Comparison of ENCODE assay signal across 21 cellular contexts in genomic region chr19:1665565-1666047, GRCh38. TPM values are rescaled to one million over a fixed set of nuclear protein-coding genes. Genes with fewer than 3 reads are reported as not detected.
DNase-seq lines count a peak whose midpoint lies in the region; ATAC-seq and TF ChIP-seq lines count a peak whose summit lies in the region.
"Had no signal": no experiment of that assay in that cellular context is flagged by ENCODE, and none has a peak within 500 bp of the region (broad histone marks: within the 10 kb centered on the region; RNA-seq: fewer than 3 reads in every experiment).

No MANE protein-coding gene starts in this region.

- peaks cover 3 to 7% (median 5%) of the 10 kb centered on the region in 4 donors for H3K4me1 ChIP-seq in upper lobe of left lung
- H3K4me1 ChIP-seq: SJSA1 had no signal

- intact Hi-C loops in activated CD8-positive, alpha-beta T cell treated with anti-CD3 and anti-CD28 coated beads for 36 hours (cut with micrococcal nuclease), result no loop called here
- intact Hi-C loops in activated B cell treated with CpG ODN at 0.5 μM for 24 hours (cut with micrococcal nuclease), result loop anchor here (10.0 kb wide), 1 partner anchor 959 kb away; no protein-coding TSS in a partner anchor

- H3K36me3 ChIP-seq in upper lobe of left lung, result no peaks in the 10 kb centered on the region
- H3K36me3 ChIP-seq: SJSA1 had no signal

- H3K4me3 ChIP-seq in upper lobe of left lung, result no peak overlapping the region
- H3K4me3 ChIP-seq: SJSA1 had no signal

- H3K27ac Mint-ChIP-seq in activated CD8-positive, alpha-beta T cell treated with anti-CD3 and anti-CD28 coated beads for 36 hours, result no peak overlapping the region
- H3K27ac Mint-ChIP-seq in activated CD8-positive, alpha-beta T cell treated with anti-CD3 and anti-CD28 coated beads, Interleukin-2, amount 10 ng/mL, durations not matched to agents 7 days and 5 days, result no peak overlapping the region
- peak overlapping the region; percentile 79 for H3K27ac Mint-ChIP-seq in activated B cell treated with CpG ODN at 0.5 μM for 24 hours
- H3K27ac Mint-ChIP-seq: CD4-positive, alpha-beta T cell; nephron; stimulated activated effector memory CD8-positive, alpha-beta T cell treated with anti-CD3 and anti-CD28 coated beads, Interleukin-12 subunit alpha, Interleukin-12 subunit beta, amount 100 ng/mL, for 72 hours; T-helper 2 cell treated with Interferon-gamma antibody and Interleukin-4, amounts not matched to agents 5 μg/mL and 100 μg/mL, for 36 hours; type B pancreatic cell had no signal

- no peak for TF ChIP-seq POLR2A in upper lobe of left lung (IDR thresholded peaks at IDR 0.05)

- H3K4me3 Mint-ChIP-seq in activated CD8-positive, alpha-beta T cell treated with anti-CD3 and anti-CD28 coated beads for 36 hours, result no peak overlapping the region
- H3K4me3 Mint-ChIP-seq in activated CD8-positive, alpha-beta T cell treated with anti-CD3 and anti-CD28 coated beads, Interleukin-2, amount 10 ng/mL, durations not matched to agents 7 days and 5 days, result no peak overlapping the region
- H3K4me3 Mint-ChIP-seq in activated B cell treated with CpG ODN at 0.5 μM for 24 hours, result peak overlapping the region; percentile 55
- H3K4me3 Mint-ChIP-seq: CD4-positive, alpha-beta T cell; nephron; stimulated activated effector memory CD8-positive, alpha-beta T cell treated with anti-CD3 and anti-CD28 coated beads, Interleukin-12 subunit alpha, Interleukin-12 subunit beta, amount 100 ng/mL, for 72 hours; T-helper 2 cell treated with Interferon-gamma antibody and Interleukin-4, amounts not matched to agents 5 μg/mL and 100 μg/mL, for 36 hours; type B pancreatic cell had no signal

- H3K9me3 Mint-ChIP-seq in activated CD8-positive, alpha-beta T cell treated with anti-CD3 and anti-CD28 coated beads for 36 hours, result peaks cover 2% of the 10 kb centered on the region
- no peaks in the 10 kb centered on the region for H3K9me3 Mint-ChIP-seq in activated CD8-positive, alpha-beta T cell treated with anti-CD3 and anti-CD28 coated beads, Interleukin-2, amount 10 ng/mL, durations not matched to agents 7 days and 5 days (ENCODE audit: insufficient read depth)
- H3K9me3 Mint-ChIP-seq in activated B cell treated with CpG ODN at 0.5 μM for 24 hours, result no peaks in the 10 kb centered on the region
- H3K9me3 Mint-ChIP-seq: CD4-positive, alpha-beta T cell; nephron; stimulated activated effector memory CD8-positive, alpha-beta T cell treated with anti-CD3 and anti-CD28 coated beads, Interleukin-12 subunit alpha, Interleukin-12 subunit beta, amount 100 ng/mL, for 72 hours; T-helper 2 cell treated with Interferon-gamma antibody and Interleukin-4, amounts not matched to agents 5 μg/mL and 100 μg/mL, for 36 hours; type B pancreatic cell had no signal

- peaks cover 1 to 22% (median 19%) of the 10 kb centered on the region in 4 donors for H3K27me3 ChIP-seq in upper lobe of left lung

- no peak for TF ChIP-seq EP300 in upper lobe of left lung (IDR thresholded peaks at IDR 0.05)

- 57 to 65% methylated on average over 8 to 12 of the region's 12 CpGs for WGBS in upper lobe of left lung, 2 donors

- no peak for TF ChIP-seq CTCF in activated CD8-positive, alpha-beta T cell treated with anti-CD3 and anti-CD28 coated beads for 36 hours (IDR thresholded peaks at IDR 0.05)
- TF ChIP-seq CTCF in activated B cell treated with CpG ODN at 0.5 μM for 24 hours (IDR thresholded peaks at IDR 0.05) (no peak), upper lobe of left lung (IDR thresholded peaks at IDR 0.05) (no peak)

- ATAC-seq in activated CD8-positive, alpha-beta T cell treated with anti-CD3 and anti-CD28 coated beads for 36 hours, result peak; percentile 21
- no peak for ATAC-seq in activated CD8-positive, alpha-beta T cell treated with anti-CD3 and anti-CD28 coated beads, Interleukin-2, amount 10 ng/mL, durations not matched to agents 7 days and 5 days
- ATAC-seq in HG02798 (IDR thresholded peaks at IDR 0.05; ENCODE audit: poor library complexity, unreplicated experiment), result peak; percentile 28
- peak; percentile 9 for ATAC-seq in activated B cell treated with CpG ODN at 0.5 μM for 24 hours (ENCODE audit: low read depth)
- ATAC-seq in upper lobe of left lung (ENCODE audit: low FRiP score in 2 of 2), result peak; percentile 36 to 58
- ATAC-seq in GM18520 (IDR thresholded peaks at IDR 0.05; ENCODE audit: unreplicated experiment), result no peak
- ATAC-seq in HG03175 (IDR thresholded peaks at IDR 0.05; ENCODE audit: unreplicated experiment), result no peak
- ATAC-seq: stimulated activated effector memory CD8-positive, alpha-beta T cell treated with anti-CD3 and anti-CD28 coated beads, Interleukin-12 subunit alpha, Interleukin-12 subunit beta, amount 100 ng/mL, for 72 hours had no signal

- no peaks in the 10 kb centered on the region for H3K9me3 ChIP-seq in upper lobe of left lung
- H3K9me3 ChIP-seq: SJSA1 had no signal

- peaks cover 20% of the 10 kb centered on the region for H3K27me3 Mint-ChIP-seq in activated CD8-positive, alpha-beta T cell treated with anti-CD3 and anti-CD28 coated beads for 36 hours
- H3K27me3 Mint-ChIP-seq in activated CD8-positive, alpha-beta T cell treated with anti-CD3 and anti-CD28 coated beads, Interleukin-2, amount 10 ng/mL, durations not matched to agents 7 days and 5 days (ENCODE audit: low read depth), result peaks cover 25% of the 10 kb centered on the region
- no peaks in the 10 kb centered on the region for H3K27me3 Mint-ChIP-seq in activated B cell treated with CpG ODN at 0.5 μM for 24 hours

- DNase-seq in activated CD8-positive, alpha-beta T cell treated with anti-CD3 and anti-CD28 coated beads for 36 hours, result peak; percentile 37
- DNase-seq in activated CD8-positive, alpha-beta T cell treated with anti-CD3 and anti-CD28 coated beads, Interleukin-2, amount 10 ng/mL, durations not matched to agents 7 days and 5 days, result no peak
- DNase-seq in activated B cell treated with CpG ODN at 0.5 μM for 24 hours, result peak; percentile 35
- no peak for DNase-seq in upper lobe of left lung
- no peak for DNase-seq in activated CD8-positive, alpha-beta memory T cell treated with anti-CD3 and anti-CD28 coated beads for 24 hours
- DNase-seq: activated CD4-positive, CD25-positive, alpha-beta regulatory T cell treated with anti-CD3 and anti-CD28 coated beads, Interleukin-2, amount 50 U/mL, for 72 hours; activated effector memory CD4-positive, alpha-beta T cell treated with anti-CD3 and anti-CD28 coated beads, Interleukin-2, amount 50 U/mL, for 16 hours; amniotic stem cell; CD4-positive, alpha-beta T cell; cerebellar nuclear complex; islet precursor cell; NCI-H1436 treated with DMSO at 0.1 percent for 48 hours; NCI-H345 had no signal

- POLR2A ChIA-PET in activated CD8-positive, alpha-beta T cell treated with anti-CD3 and anti-CD28 coated beads for 36 hours (lab: Charles Lee), result no interaction called here
- POLR2A ChIA-PET in activated CD8-positive, alpha-beta T cell treated with anti-CD3 and anti-CD28 coated beads, Interleukin-2, amount 10 ng/mL, durations not matched to agents 7 days and 5 days (lab: Charles Lee), result no interaction called here
- POLR2A ChIA-PET in activated B cell treated with CpG ODN at 0.5 μM for 24 hours (lab: Charles Lee), result interaction anchor here (3.4 kb wide), 1 partner anchor 15 kb away, joined by 63 read pairs; the partner anchor contains the start of gene TCF3

- H3K36me3 Mint-ChIP-seq in activated CD8-positive, alpha-beta T cell treated with anti-CD3 and anti-CD28 coated beads for 36 hours (ENCODE audit: low read depth), result no peaks in the 10 kb centered on the region
- no peaks in the 10 kb centered on the region for H3K36me3 Mint-ChIP-seq in activated CD8-positive, alpha-beta T cell treated with anti-CD3 and anti-CD28 coated beads, Interleukin-2, amount 10 ng/mL, durations not matched to agents 7 days and 5 days (ENCODE audit: low read depth)
- H3K36me3 Mint-ChIP-seq in activated B cell treated with CpG ODN at 0.5 μM for 24 hours (ENCODE audit: low read depth), result no peaks in the 10 kb centered on the region
- H3K36me3 Mint-ChIP-seq: stimulated activated effector memory CD8-positive, alpha-beta T cell treated with anti-CD3 and anti-CD28 coated beads, Interleukin-12 subunit alpha, Interleukin-12 subunit beta, amount 100 ng/mL, for 72 hours; type B pancreatic cell had no signal

- CTCF ChIA-PET in activated CD8-positive, alpha-beta T cell treated with anti-CD3 and anti-CD28 coated beads for 36 hours (lab: Charles Lee), result interaction anchor here (0.7 to 1.5 kb wide), 2 partner anchors 15 to 119 kb away, joined by 3 to 5 read pairs; no protein-coding TSS in a partner anchor
- CTCF ChIA-PET in activated CD8-positive, alpha-beta T cell treated with anti-CD3 and anti-CD28 coated beads, Interleukin-2, amount 10 ng/mL, durations not matched to agents 7 days and 5 days (lab: Charles Lee), result no interaction called here
- CTCF ChIA-PET in activated B cell treated with CpG ODN at 0.5 μM for 24 hours (lab: Charles Lee), result no interaction called here

- H3K4me1 Mint-ChIP-seq in activated CD8-positive, alpha-beta T cell treated with anti-CD3 and anti-CD28 coated beads for 36 hours (ENCODE audit: low read depth), result peaks cover 17% of the 10 kb centered on the region
- peaks cover 6% of the 10 kb centered on the region for H3K4me1 Mint-ChIP-seq in activated CD8-positive, alpha-beta T cell treated with anti-CD3 and anti-CD28 coated beads, Interleukin-2, amount 10 ng/mL, durations not matched to agents 7 days and 5 days (ENCODE audit: low read depth)
- peaks cover 73% of the 10 kb centered on the region for H3K4me1 Mint-ChIP-seq in activated B cell treated with CpG ODN at 0.5 μM for 24 hours

- no peak overlapping the region for H3K27ac ChIP-seq in upper lobe of left lung
- H3K27ac ChIP-seq: SJSA1 had no signal

RNA-seq across cellular contexts. Expression of gene TCF3, which starts 13.2 kb away (rescaled TPM):
- 100 to 1,000 TPM; 124 to 126 TPM for total RNA-seq in activated CD8-positive, alpha-beta T cell treated with anti-CD3 and anti-CD28 coated beads for 36 hours
- total RNA-seq in activated CD8-positive, alpha-beta T cell treated with anti-CD3 and anti-CD28 coated beads, Interleukin-2, amount 10 ng/mL, durations not matched to agents 7 days and 5 days, result 100 to 1,000 TPM; 130 to 137 TPM
- total RNA-seq in activated B cell treated with CpG ODN at 0.5 μM for 24 hours (139 and 143 TPM in 2 replicates), upper lobe of left lung (10 to 100 TPM; 32.9 to 88.2 (median 53.3) TPM)

Comparison
In these comparisons a context has a peak if more than half of its experiments do, and no peak if none do; other contexts are left out.
1. ATAC-seq: peak in activated CD8-positive, alpha-beta T cell treated with anti-CD3 and anti-CD28 coated beads for 36 hours (single experiment), HG02798 (single experiment), activated B cell treated with CpG ODN at 0.5 μM for 24 hours (single experiment) and upper lobe of left lung (2 of 2); none in activated CD8-positive, alpha-beta T cell treated with anti-CD3 and anti-CD28 coated beads, Interleukin-2, amount 10 ng/mL, durations not matched to agents 7 days and 5 days (single experiment), GM18520 (single experiment) and HG03175 (single experiment).
2. DNase-seq: peak in activated CD8-positive, alpha-beta T cell treated with anti-CD3 and anti-CD28 coated beads for 36 hours (single experiment) and activated B cell treated with CpG ODN at 0.5 μM for 24 hours (single experiment); none in activated CD8-positive, alpha-beta T cell treated with anti-CD3 and anti-CD28 coated beads, Interleukin-2, amount 10 ng/mL, durations not matched to agents 7 days and 5 days (single experiment), upper lobe of left lung (0 of 2) and activated CD8-positive, alpha-beta memory T cell treated with anti-CD3 and anti-CD28 coated beads for 24 hours (single experiment).